Comparison of ENCODE assay signal across 19 cellular contexts in the genomic region with DNA sequence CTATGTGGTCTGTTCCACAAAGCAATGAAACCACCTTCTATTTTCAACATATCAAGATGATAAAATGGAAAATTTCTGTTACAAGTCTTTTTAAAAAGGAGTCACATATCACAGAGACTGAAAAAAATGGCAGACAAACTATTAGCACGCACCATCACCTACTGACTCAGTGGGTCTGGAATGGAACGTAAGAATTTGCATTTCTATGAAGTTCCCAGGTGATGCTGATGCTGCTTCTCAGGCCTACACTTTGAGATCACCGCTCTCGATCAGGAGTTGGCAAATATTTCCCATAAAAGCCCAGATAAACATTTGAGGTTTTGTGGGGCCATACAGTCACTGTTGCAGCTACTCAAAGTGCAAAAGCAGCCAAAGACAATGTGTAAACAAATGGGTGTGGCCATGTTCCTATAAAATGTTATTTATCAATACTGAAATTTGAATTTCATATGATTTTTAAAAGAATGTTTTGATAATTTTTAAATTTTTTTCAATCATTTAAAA.
DNase-seq lines count a peak whose midpoint lies in the region; ATAC-seq, FAIRE-seq and TF ChIP-seq lines count a peak whose summit lies in the region.
"Had no signal": no experiment of that assay in that cellular context is flagged by ENCODE, and none has a peak within 500 bp of the region (broad histone marks: within the 10 kb centered on the region; RNA-seq: fewer than 3 reads in every experiment).

No MANE protein-coding gene starts in this region.

- H3K4me1 ChIP-seq in A549 (peaks cover 5% of the 10 kb centered on the region; the same call in 2 of the 3 replicates), GM23338 (ENCODE audit: insufficient read depth) (no peaks in the 10 kb centered on the region), PC-3 (ENCODE audit: insufficient read depth, low read length) (peaks cover 29% of the 10 kb centered on the region), prostate gland (replicated peaks) (no peaks in the 10 kb centered on the region)

- no peak for TF ChIP-seq CTCF in A549 (IDR thresholded peaks at IDR 0.05)
- TF ChIP-seq CTCF in GM23338 (conservative IDR thresholded peaks at IDR 0.05; ENCODE audit: low read depth in 2 of 2): no peak
- no peak for TF ChIP-seq CTCF in PC-3 (conservative IDR thresholded peaks at IDR 0.05; ENCODE audit: low read depth, low read length)
- TF ChIP-seq CTCF in prostate gland (IDR thresholded peaks at IDR 0.05): no peak

- no peak overlapping the region for H3K27ac ChIP-seq in A549
- no peak overlapping the region for H3K27ac ChIP-seq in GM23338 (ENCODE audit: low read depth)
- H3K27ac ChIP-seq in PC-3 (ENCODE audit: low read length): peak overlapping the region; percentile 8; the same call in 1 of the 2 replicates
- peak overlapping the region in 1 of 2 donors; percentile 9 for H3K27ac ChIP-seq in prostate gland
- H3K27ac ChIP-seq in caudate nucleus (ENCODE audit: low read depth, low read length): no peak overlapping the region
- H3K27ac ChIP-seq: GM23248 had no signal

- no peak overlapping the region for H3K4me3 ChIP-seq in A549
- no peak overlapping the region for H3K4me3 ChIP-seq in GM23338
- H3K4me3 ChIP-seq in PC-3 (ENCODE audit: low read length): no peak overlapping the region
- H3K4me3 ChIP-seq in prostate gland: no peak overlapping the region
- H3K4me3 ChIP-seq: GM23248 had no signal

- H3K36me3 ChIP-seq in GM23338 (ENCODE audit: insufficient read depth) (peaks cover 2% of the 10 kb centered on the region; the same call in 1 of the 2 replicates), PC-3 (ENCODE audit: low read depth, low read length) (peaks cover 4% of the 10 kb centered on the region; the same call in 1 of the 2 replicates), prostate gland (no peaks in the 10 kb centered on the region)

- intact Hi-C loops in PC-3 (cut with micrococcal nuclease): loop anchor here (10.0 kb wide), 2 partner anchors 242 to 332 kb away; no protein-coding TSS in a partner anchor
- intact Hi-C loops in prostate gland (cut with DNase I): no loop called here

- H3F3A ChIP-seq in GM23338 (replicated peaks; ENCODE audit: low read depth) (no peaks in the 10 kb centered on the region), PC-3 (ENCODE audit: low read length, unreplicated experiment) (no peaks in the 10 kb centered on the region)

- H3K4me2 ChIP-seq in A549: no peak overlapping the region
- no peak overlapping the region for H3K4me2 ChIP-seq in GM23338
- no peak overlapping the region for H3K4me2 ChIP-seq in PC-3 (ENCODE audit: low read length)

- H3K4me3 Mint-ChIP-seq in GM23338 (no peak overlapping the region), immature natural killer cell (peak overlapping the region in 2 of 5 donors; percentile 28 to 35)
- H3K4me3 Mint-ChIP-seq: B cell; CD4-positive, alpha-beta T cell had no signal

- H3K27me3 Mint-ChIP-seq in GM23338 (ENCODE audit: insufficient read depth, low read depth, poor library complexity) (no peaks in the 10 kb centered on the region), immature natural killer cell (ENCODE audit: low read depth in 3 of 3) (peaks cover 0 to 2% (median 0%) of the 10 kb centered on the region in 3 donors)
- H3K27me3 Mint-ChIP-seq: B cell; CD4-positive, alpha-beta T cell had no signal

- H3K4me1 Mint-ChIP-seq in GM23338: peaks cover 4% of the 10 kb centered on the region; the same call in 2 of the 3 replicates
- peaks cover 51 to 84% of the 10 kb centered on the region in 2 donors for H3K4me1 Mint-ChIP-seq in immature natural killer cell

- H3K79me2 ChIP-seq in GM23338 (replicated peaks; ENCODE audit: insufficient read depth): no peaks in the 10 kb centered on the region
- H3K79me2 ChIP-seq in PC-3 (ENCODE audit: low read length): no peaks in the 10 kb centered on the region

- no peak for TF ChIP-seq EP300 in A549 (IDR thresholded peaks at IDR 0.05)

- CTCF ChIA-PET in A549 (lab: Yijun Ruan, JAX): interaction anchor here (0.8 kb wide), 2 partner anchors 78 to 922 kb away, joined by 3 read pairs; no protein-coding TSS in a partner anchor
- CTCF ChIA-PET in PC-3 (lab: Charles Lee): no interaction called here

- H3K9ac ChIP-seq in PC-3 (ENCODE audit: low read length): no peak overlapping the region
- H3K9ac ChIP-seq: GM23248 had no signal

- no peaks in the 10 kb centered on the region for H3K9me3 Mint-ChIP-seq in GM23338
- H3K9me3 Mint-ChIP-seq in immature natural killer cell: no peaks in the 10 kb centered on the region
- H3K9me3 Mint-ChIP-seq: CD4-positive, alpha-beta T cell had no signal

- H3K9me3 ChIP-seq in A549: no peaks in the 10 kb centered on the region
- no peaks in the 10 kb centered on the region for H3K9me3 ChIP-seq in PC-3 (ENCODE audit: low read length)
- H3K9me3 ChIP-seq in prostate gland: no peaks in the 10 kb centered on the region

- no TSS peak for BruUV-seq in PC-3 (replicated peaks; lab: Mats Ljungman, UMichigan)

- H2AFZ ChIP-seq in GM23338: no peak overlapping the region
- H2AFZ ChIP-seq in PC-3 (ENCODE audit: low read length): no peak overlapping the region
- H2AFZ ChIP-seq: GM23248 had no signal

- POLR2A ChIA-PET in A549 (lab: Yijun Ruan, JAX): no interaction called here
- POLR2A ChIA-PET in PC-3 (lab: Charles Lee; ENCODE audit: unreplicated experiment): no interaction called here

- H3K36me3 Mint-ChIP-seq in GM23338 (ENCODE audit: low read depth): peaks cover 7% of the 10 kb centered on the region; the same call in 1 of the 3 replicates
- peaks cover 33 to 50% (median 45%) of the 10 kb centered on the region in 3 donors for H3K36me3 Mint-ChIP-seq in immature natural killer cell

- H4K20me1 ChIP-seq in GM23338 (replicated peaks; ENCODE audit: insufficient read depth) (no peaks in the 10 kb centered on the region), PC-3 (ENCODE audit: low read length) (no peaks in the 10 kb centered on the region)

- no peak for TF ChIP-seq RAD21 in A549 (conservative IDR thresholded peaks at IDR 0.05 in 1 of 2, IDR thresholded peaks at IDR 0.05 in 1 of 2)

- H3K9me2 ChIP-seq in GM23338 (ENCODE audit: insufficient read depth) (no peaks in the 10 kb centered on the region), PC-3 (replicated peaks; ENCODE audit: low read length) (no peaks in the 10 kb centered on the region)

- ATAC-seq in A549 (no peak), GM23338 (peak; percentile 54), PC-3 (no peak), GM19467 (IDR thresholded peaks at IDR 0.05; ENCODE audit: unreplicated experiment) (no peak)

- DNase-seq in A549 (ENCODE audit: low read depth in 1 of 2, low spot score in 1 of 2): no peak
- no peak for DNase-seq in GM23338 (ENCODE audit: low spot score)
- DNase-seq in PC-3: peak; percentile 60
- DNase-seq in immature natural killer cell: no peak
- no peak for DNase-seq in prostate gland (ENCODE audit: low spot score)
- DNase-seq in caudate nucleus (lab: John Stamatoyannopoulos, UW): no peak
- DNase-seq in GM12891 (ENCODE audit: insufficient read length, low spot score): no peak
- DNase-seq: C1 segment of cervical spinal cord; CD4-positive, alpha-beta T cell; DMS153; DMS79 treated with DMSO at 0.1 percent for 48 hours; EL; GM23248; H7 had no signal

- no peaks in the 10 kb centered on the region for H3K27me3 ChIP-seq in GM23338 (ENCODE audit: insufficient read depth)
- no peaks in the 10 kb centered on the region for H3K27me3 ChIP-seq in PC-3 (ENCODE audit: low read length)
- no peaks in the 10 kb centered on the region for H3K27me3 ChIP-seq in prostate gland (replicated peaks; ENCODE audit: insufficient read depth)

- H3K27ac Mint-ChIP-seq in GM23338 (no peak overlapping the region), immature natural killer cell (peak overlapping the region in 5 of 6 donors; percentile 67 to 90 (median 74))
- H3K27ac Mint-ChIP-seq: B cell; CD4-positive, alpha-beta T cell had no signal

- WGBS in A549 (ENCODE audit: missing lambda C conversion rate): 95% methylated on average over 4 of the region's 4 CpGs
- 76% methylated on average over 4 of the region's 4 CpGs for WGBS in prostate gland

- TF ChIP-seq POLR2A in A549 (IDR thresholded peaks at IDR 0.05; ENCODE audit: low read length) (no peak), prostate gland (IDR thresholded peaks at IDR 0.05) (no peak), GM12891 (IDR thresholded peaks at IDR 0.05; ENCODE audit: low read depth, low read length) (no peak)

- FAIRE-seq in A549 (lab: Jason Lieb, UNC) (peak; percentile 7), GM12891 (lab: Jason Lieb, UNC) (no peak)
- FAIRE-seq: D721Med, G401.6, GM12892 had no signal

TF ChIP-seq in A549, 52 proteins besides CTCF, POLR2A, EP300 and RAD21 (continues in another document):
- TF ChIP-seq EHMT2 (IDR thresholded peaks at IDR 0.05; ENCODE audit: low read depth) (no peak), ELK1 (IDR thresholded peaks at IDR 0.05; ENCODE audit: low read depth, low read length) (no peak)

TF ChIP-seq in GM23338, 12 proteins besides CTCF, POLR2A, EP300 and RAD21 (continues in another document):
- TF ChIP-seq JUNB (IDR thresholded peaks at IDR 0.05; ENCODE audit: unreplicated experiment) (no peak), NANOG (IDR thresholded peaks at IDR 0.05; ENCODE audit: borderline replicate concordance) (no peak), CREB1 (CRISPR knock-in tag; IDR thresholded peaks at IDR 0.05; ENCODE audit: low read depth) (no peak)

TF ChIP-seq in GM12891, 5 proteins besides CTCF, POLR2A, EP300 and RAD21:
- TF ChIP-seq POLR2AphosphoS5 (IDR thresholded peaks at IDR 0.05; ENCODE audit: low read depth, low read length): no peak
- no peak for TF ChIP-seq SPI1 (IDR thresholded peaks at IDR 0.05; ENCODE audit: low read depth, low read length)
- no peak for TF ChIP-seq TAF1 (IDR thresholded peaks at IDR 0.05; ENCODE audit: low read depth, low read length)
- no peak for TF ChIP-seq POU2F2 (IDR thresholded peaks at IDR 0.05; ENCODE audit: low read depth, low read length)
- no peak for TF ChIP-seq PAX5 (IDR thresholded peaks at IDR 0.05; ENCODE audit: insufficient read depth, low read length, severe bottlenecking)
